Comparison of ENCODE assay signal across 8 cellular contexts in the genomic region with DNA sequence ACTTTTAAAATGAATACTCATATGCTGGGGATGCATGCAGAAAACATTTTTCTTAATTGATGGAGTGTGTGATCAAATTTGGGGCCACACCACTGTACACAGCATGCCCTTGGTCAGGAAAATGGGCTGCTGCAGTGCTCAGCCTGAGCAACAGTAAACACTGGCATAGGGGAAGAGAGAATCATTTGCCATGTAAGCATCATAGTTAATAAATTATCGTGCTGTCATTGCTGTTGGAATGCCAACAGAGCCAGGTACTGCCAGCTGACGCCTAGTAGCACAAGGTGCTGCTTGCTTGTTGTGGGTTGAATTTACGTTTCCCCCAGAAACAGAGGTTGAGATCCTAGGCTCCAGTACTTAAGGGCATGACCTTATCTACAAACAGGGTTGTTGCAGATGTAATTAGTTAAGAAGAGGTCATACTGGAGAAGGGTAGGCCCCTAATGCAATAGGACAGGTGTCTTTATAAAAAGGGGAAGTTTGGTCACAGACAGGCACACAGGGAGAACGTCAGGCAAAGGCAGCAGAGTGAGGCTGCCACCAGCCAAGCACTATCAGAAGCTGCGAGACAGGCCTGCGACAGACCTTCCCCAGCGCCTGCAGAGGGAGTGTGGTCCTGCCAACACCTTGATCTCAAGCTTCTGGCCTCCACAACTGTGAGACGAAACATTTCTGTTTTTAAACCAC. TPM values are rescaled to one million over a fixed set of nuclear protein-coding genes. Genes with fewer than 3 reads are reported as not detected.
DNase-seq lines count a peak whose midpoint lies in the region; ATAC-seq and TF ChIP-seq lines count a peak whose summit lies in the region.

No MANE protein-coding gene starts in this region.

- no peak overlapping the region for H2AFZ ChIP-seq in SK-N-SH (ENCODE audit: low read depth)

- ATAC-seq in GM19025 (IDR thresholded peaks at IDR 0.05; ENCODE audit: low read depth, unreplicated experiment) (peak; percentile 67), HG02798 (IDR thresholded peaks at IDR 0.05; ENCODE audit: poor library complexity, unreplicated experiment) (peak; percentile 81)

- TF ChIP-seq CTCF in SK-N-SH (IDR thresholded peaks at IDR 0.05): no peak

- H3K27ac ChIP-seq in SK-N-SH (ENCODE audit: low read depth in 2 of 2, low read length in 1 of 2): no peak overlapping the region

- H3K36me3 ChIP-seq in SK-N-SH (replicated peaks in 1 of 2; ENCODE audit: control insufficient read depth in 1 of 2, insufficient read depth in 2 of 2, low read length in 1 of 2): peaks cover 9 to 61% of the 10 kb centered on the region in 2 experiments

- H3K9me3 ChIP-seq in SK-N-SH: peaks cover 15% of the 10 kb centered on the region

- H3K27me3 ChIP-seq in SK-N-SH (ENCODE audit: insufficient read depth): no peaks in the 10 kb centered on the region

- POLR2A ChIA-PET in SK-N-SH (lab: Yijun Ruan, JAX): no interaction called here

- CTCF ChIA-PET in SK-N-SH (lab: Yijun Ruan, JAX): no interaction called here

- peaks cover 50% of the 10 kb centered on the region for H3K79me2 ChIP-seq in SK-N-SH (ENCODE audit: insufficient read depth)

- H3K9me2 ChIP-seq in SK-N-SH: no peaks in the 10 kb centered on the region

- no peak for TF ChIP-seq EP300 in SK-N-SH (IDR thresholded peaks at IDR 0.05; ENCODE audit: borderline replicate concordance in 1 of 2, low read depth in 1 of 2, low read length in 1 of 2)

- no peak overlapping the region for H3K4me2 ChIP-seq in SK-N-SH

- DNase-seq in NCI-H1694 treated with DMSO at 0.1 percent for 48 hours (lab: John Stamatoyannopoulos, UW) (peak; percentile 88), mucosa of gallbladder (ENCODE audit: low spot score) (peak; percentile 79), SK-N-SH (no peak), NCI-H510A treated with DMSO at 0.1 percent for 48 hours (lab: John Stamatoyannopoulos, UW) (no peak), globus pallidus (ENCODE audit: low spot score) (no peak), SHP77 treated with DMSO at 0.1 percent for 48 hours (lab: John Stamatoyannopoulos, UW) (no peak)

- peaks cover 0 to 18% of the 10 kb centered on the region in 2 experiments; a peak in 1 of 4 replicates for H3K4me1 ChIP-seq in SK-N-SH (ENCODE audit: control insufficient read depth in 1 of 2, insufficient read depth in 2 of 2, low read depth in 1 of 2, low read length in 1 of 2)

- peaks cover 12% of the 10 kb centered on the region for H3F3A ChIP-seq in SK-N-SH (replicated peaks; ENCODE audit: insufficient read depth)

- no peak overlapping the region for H3K9ac ChIP-seq in SK-N-SH

- no peak overlapping the region for H3K4me3 ChIP-seq in SK-N-SH (ENCODE audit: low read depth in 2 of 2, low read length in 1 of 2)

- H4K20me1 ChIP-seq in SK-N-SH (ENCODE audit: insufficient read depth): peaks cover 15% of the 10 kb centered on the region; the same call in 1 of the 2 replicates

- TF ChIP-seq RAD21 in SK-N-SH (IDR thresholded peaks at IDR 0.05; ENCODE audit: low read length): no peak

- 92% methylated on average over 8 of the region's 8 CpGs for WGBS in SK-N-SH (ENCODE audit: low lambda C conversion rate)

TF ChIP-seq in SK-N-SH, 30 proteins besides CTCF, POLR2A, EP300 and RAD21:
- TF ChIP-seq, protein P1, sequence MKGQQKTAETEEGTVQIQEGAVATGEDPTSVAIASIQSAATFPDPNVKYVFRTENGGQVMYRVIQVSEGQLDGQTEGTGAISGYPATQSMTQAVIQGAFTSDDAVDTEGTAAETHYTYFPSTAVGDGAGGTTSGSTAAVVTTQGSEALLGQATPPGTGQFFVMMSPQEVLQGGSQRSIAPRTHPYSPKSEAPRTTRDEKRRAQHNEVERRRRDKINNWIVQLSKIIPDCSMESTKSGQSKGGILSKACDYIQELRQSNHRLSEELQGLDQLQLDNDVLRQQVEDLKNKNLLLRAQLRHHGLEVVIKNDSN (IDR thresholded peaks at IDR 0.05; ENCODE audit: borderline replicate concordance, low read depth): no peak
- TF ChIP-seq FOXJ3 (CRISPR knock-in tag; IDR thresholded peaks at IDR 0.05) (no peak), ELF1 (IDR thresholded peaks at IDR 0.05) (no peak), TAF1 (IDR thresholded peaks at IDR 0.05; ENCODE audit: borderline replicate concordance, low read depth, low read length) (no peak), RXRA (IDR thresholded peaks at IDR 0.05; ENCODE audit: borderline replicate concordance, low read depth) (no peak), FOSL2 (IDR thresholded peaks at IDR 0.05; ENCODE audit: borderline replicate concordance, low read depth) (no peak), MXI1 (IDR thresholded peaks at IDR 0.05; ENCODE audit: low read depth, low read length) (no peak), SMC3 (IDR thresholded peaks at IDR 0.05; ENCODE audit: low read depth, low read length) (no peak), TCF12 (IDR thresholded peaks at IDR 0.05) (no peak), TEAD4 (IDR thresholded peaks at IDR 0.05; ENCODE audit: borderline replicate concordance, insufficient read depth) (no peak), FOXM1 (IDR thresholded peaks at IDR 0.05; ENCODE audit: low read depth) (no peak), JUND (IDR thresholded peaks at IDR 0.05) (no peak), NFIC (IDR thresholded peaks at IDR 0.05; ENCODE audit: borderline replicate concordance) (no peak)
- TF ChIP-seq, protein P2, sequence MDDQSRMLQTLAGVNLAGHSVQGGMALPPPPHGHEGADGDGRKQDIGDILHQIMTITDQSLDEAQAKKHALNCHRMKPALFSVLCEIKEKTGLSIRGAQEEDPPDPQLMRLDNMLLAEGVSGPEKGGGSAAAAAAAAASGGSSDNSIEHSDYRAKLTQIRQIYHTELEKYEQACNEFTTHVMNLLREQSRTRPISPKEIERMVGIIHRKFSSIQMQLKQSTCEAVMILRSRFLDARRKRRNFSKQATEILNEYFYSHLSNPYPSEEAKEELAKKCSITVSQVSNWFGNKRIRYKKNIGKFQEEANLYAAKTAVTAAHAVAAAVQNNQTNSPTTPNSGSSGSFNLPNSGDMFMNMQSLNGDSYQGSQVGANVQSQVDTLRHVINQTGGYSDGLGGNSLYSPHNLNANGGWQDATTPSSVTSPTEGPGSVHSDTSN (IDR thresholded peaks at IDR 0.05): no peak
- TF ChIP-seq, protein P3, sequence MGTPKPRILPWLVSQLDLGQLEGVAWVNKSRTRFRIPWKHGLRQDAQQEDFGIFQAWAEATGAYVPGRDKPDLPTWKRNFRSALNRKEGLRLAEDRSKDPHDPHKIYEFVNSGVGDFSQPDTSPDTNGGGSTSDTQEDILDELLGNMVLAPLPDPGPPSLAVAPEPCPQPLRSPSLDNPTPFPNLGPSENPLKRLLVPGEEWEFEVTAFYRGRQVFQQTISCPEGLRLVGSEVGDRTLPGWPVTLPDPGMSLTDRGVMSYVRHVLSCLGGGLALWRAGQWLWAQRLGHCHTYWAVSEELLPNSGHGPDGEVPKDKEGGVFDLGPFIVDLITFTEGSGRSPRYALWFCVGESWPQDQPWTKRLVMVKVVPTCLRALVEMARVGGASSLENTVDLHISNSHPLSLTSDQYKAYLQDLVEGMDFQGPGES (IDR thresholded peaks at IDR 0.05; ENCODE audit: low read depth, low read length): no peak
- TF ChIP-seq, protein P4, sequence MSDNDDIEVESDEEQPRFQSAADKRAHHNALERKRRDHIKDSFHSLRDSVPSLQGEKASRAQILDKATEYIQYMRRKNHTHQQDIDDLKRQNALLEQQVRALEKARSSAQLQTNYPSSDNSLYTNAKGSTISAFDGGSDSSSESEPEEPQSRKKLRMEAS (IDR thresholded peaks at IDR 0.05; ENCODE audit: low read depth): no peak
TF ChIP-seq in SK-N-SH: peak in this region for 0.

RNA-seq across cellular contexts. Expression of a gene that starts 25.3 kb away (rescaled TPM):
- 178 TPM for total RNA-seq in mucosa of gallbladder
- polyA plus RNA-seq in SK-N-SH (2012; rRNA removed): 60.3 and 78.2 TPM in 2 replicates
- polyA plus RNA-seq in SK-N-SH (2012; cell fraction: cytosol; rRNA removed): 94.3 and 110 TPM in 2 replicates
- 49.0 and 49.4 TPM in 2 replicates for polyA plus RNA-seq in SK-N-SH (2012; cell fraction: nucleus; rRNA removed)

Comparison
In these comparisons a context has a peak if more than half of its experiments do, and no peak if none do; other contexts are left out.
1. DNase-seq: peak in NCI-H1694 treated with DMSO at 0.1 percent for 48 hours (single experiment) and mucosa of gallbladder (single experiment); none in SK-N-SH (single experiment), NCI-H510A treated with DMSO at 0.1 percent for 48 hours (single experiment), globus pallidus (single experiment) and SHP77 treated with DMSO at 0.1 percent for 48 hours (single experiment).